ENCODE assay signal across 1 cellular context in genomic region chr11:94449437-94449836, GRCh38.
A peak's percentile ranks its signal among the peaks of the same experiment; 100 is the strongest.
TF ChIP-seq lines count a peak whose summit lies in the region.

No MANE protein-coding gene starts in this region.

TF ChIP-seq in HepG2, 621 proteins besides CTCF, POLR2A, EP300 and RAD21 (continued from another document):
- 0 out of 2 replicates have a peak, but pooled peaks have one; percentile 19 for TF ChIP-seq ARID5B (CRISPR knock-in tag; IDR thresholded peaks at IDR 0.05)
